In genomic region chr19:37313335-37313627, GRCh38 we compare ENCODE assay signal across 1 cellular context.
TF ChIP-seq lines count a peak whose summit lies in the region.

No MANE protein-coding gene starts in this region.

TF ChIP-seq in H1, 55 proteins besides CTCF, POLR2A, EP300 and RAD21 (continued from another document):
- TF ChIP-seq, protein P1, sequence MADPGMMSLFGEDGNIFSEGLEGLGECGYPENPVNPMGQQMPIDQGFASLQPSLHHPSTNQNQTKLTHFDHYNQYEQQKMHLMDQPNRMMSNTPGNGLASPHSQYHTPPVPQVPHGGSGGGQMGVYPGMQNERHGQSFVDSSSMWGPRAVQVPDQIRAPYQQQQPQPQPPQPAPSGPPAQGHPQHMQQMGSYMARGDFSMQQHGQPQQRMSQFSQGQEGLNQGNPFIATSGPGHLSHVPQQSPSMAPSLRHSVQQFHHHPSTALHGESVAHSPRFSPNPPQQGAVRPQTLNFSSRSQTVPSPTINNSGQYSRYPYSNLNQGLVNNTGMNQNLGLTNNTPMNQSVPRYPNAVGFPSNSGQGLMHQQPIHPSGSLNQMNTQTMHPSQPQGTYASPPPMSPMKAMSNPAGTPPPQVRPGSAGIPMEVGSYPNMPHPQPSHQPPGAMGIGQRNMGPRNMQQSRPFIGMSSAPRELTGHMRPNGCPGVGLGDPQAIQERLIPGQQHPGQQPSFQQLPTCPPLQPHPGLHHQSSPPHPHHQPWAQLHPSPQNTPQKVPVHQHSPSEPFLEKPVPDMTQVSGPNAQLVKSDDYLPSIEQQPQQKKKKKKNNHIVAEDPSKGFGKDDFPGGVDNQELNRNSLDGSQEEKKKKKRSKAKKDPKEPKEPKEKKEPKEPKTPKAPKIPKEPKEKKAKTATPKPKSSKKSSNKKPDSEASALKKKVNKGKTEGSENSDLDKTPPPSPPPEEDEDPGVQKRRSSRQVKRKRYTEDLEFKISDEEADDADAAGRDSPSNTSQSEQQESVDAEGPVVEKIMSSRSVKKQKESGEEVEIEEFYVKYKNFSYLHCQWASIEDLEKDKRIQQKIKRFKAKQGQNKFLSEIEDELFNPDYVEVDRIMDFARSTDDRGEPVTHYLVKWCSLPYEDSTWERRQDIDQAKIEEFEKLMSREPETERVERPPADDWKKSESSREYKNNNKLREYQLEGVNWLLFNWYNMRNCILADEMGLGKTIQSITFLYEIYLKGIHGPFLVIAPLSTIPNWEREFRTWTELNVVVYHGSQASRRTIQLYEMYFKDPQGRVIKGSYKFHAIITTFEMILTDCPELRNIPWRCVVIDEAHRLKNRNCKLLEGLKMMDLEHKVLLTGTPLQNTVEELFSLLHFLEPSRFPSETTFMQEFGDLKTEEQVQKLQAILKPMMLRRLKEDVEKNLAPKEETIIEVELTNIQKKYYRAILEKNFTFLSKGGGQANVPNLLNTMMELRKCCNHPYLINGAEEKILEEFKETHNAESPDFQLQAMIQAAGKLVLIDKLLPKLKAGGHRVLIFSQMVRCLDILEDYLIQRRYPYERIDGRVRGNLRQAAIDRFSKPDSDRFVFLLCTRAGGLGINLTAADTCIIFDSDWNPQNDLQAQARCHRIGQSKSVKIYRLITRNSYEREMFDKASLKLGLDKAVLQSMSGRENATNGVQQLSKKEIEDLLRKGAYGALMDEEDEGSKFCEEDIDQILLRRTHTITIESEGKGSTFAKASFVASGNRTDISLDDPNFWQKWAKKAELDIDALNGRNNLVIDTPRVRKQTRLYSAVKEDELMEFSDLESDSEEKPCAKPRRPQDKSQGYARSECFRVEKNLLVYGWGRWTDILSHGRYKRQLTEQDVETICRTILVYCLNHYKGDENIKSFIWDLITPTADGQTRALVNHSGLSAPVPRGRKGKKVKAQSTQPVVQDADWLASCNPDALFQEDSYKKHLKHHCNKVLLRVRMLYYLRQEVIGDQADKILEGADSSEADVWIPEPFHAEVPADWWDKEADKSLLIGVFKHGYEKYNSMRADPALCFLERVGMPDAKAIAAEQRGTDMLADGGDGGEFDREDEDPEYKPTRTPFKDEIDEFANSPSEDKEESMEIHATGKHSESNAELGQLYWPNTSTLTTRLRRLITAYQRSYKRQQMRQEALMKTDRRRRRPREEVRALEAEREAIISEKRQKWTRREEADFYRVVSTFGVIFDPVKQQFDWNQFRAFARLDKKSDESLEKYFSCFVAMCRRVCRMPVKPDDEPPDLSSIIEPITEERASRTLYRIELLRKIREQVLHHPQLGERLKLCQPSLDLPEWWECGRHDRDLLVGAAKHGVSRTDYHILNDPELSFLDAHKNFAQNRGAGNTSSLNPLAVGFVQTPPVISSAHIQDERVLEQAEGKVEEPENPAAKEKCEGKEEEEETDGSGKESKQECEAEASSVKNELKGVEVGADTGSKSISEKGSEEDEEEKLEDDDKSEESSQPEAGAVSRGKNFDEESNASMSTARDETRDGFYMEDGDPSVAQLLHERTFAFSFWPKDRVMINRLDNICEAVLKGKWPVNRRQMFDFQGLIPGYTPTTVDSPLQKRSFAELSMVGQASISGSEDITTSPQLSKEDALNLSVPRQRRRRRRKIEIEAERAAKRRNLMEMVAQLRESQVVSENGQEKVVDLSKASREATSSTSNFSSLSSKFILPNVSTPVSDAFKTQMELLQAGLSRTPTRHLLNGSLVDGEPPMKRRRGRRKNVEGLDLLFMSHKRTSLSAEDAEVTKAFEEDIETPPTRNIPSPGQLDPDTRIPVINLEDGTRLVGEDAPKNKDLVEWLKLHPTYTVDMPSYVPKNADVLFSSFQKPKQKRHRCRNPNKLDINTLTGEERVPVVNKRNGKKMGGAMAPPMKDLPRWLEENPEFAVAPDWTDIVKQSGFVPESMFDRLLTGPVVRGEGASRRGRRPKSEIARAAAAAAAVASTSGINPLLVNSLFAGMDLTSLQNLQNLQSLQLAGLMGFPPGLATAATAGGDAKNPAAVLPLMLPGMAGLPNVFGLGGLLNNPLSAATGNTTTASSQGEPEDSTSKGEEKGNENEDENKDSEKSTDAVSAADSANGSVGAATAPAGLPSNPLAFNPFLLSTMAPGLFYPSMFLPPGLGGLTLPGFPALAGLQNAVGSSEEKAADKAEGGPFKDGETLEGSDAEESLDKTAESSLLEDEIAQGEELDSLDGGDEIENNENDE (IDR thresholded peaks at IDR 0.05; ENCODE audit: insufficient replicate concordance, low read length), result no peak
- TF ChIP-seq, protein P2, sequence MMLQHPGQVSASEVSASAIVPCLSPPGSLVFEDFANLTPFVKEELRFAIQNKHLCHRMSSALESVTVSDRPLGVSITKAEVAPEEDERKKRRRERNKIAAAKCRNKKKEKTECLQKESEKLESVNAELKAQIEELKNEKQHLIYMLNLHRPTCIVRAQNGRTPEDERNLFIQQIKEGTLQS (IDR thresholded peaks at IDR 0.05; ENCODE audit: insufficient read depth, low read depth, low read length), result no peak
- no peak for TF ChIP-seq NRF1 (IDR thresholded peaks at IDR 0.05; ENCODE audit: low read depth, low read length)
- no peak for TF ChIP-seq TAF1 (IDR thresholded peaks at IDR 0.05; ENCODE audit: low read depth, low read length)
- TF ChIP-seq CBX5 (IDR thresholded peaks at IDR 0.05; ENCODE audit: low read depth, low read length), result no peak
- TF ChIP-seq ATF2 (IDR thresholded peaks at IDR 0.05; ENCODE audit: low read length), result no peak
- TF ChIP-seq E2F6 (IDR thresholded peaks at IDR 0.05), result no peak
TF ChIP-seq in H1: peak in this region for 0.
